ENCODE assay signal across 8 cellular contexts in genomic region chr18:26655010-26655613, GRCh38.
DNase-seq lines count a peak whose midpoint lies in the region; ATAC-seq and TF ChIP-seq lines count a peak whose summit lies in the region.

No MANE protein-coding gene starts in this region.

- no peak overlapping the region for H3K27ac Mint-ChIP-seq in WTC11
- H3K27ac Mint-ChIP-seq in glutamatergic neuron (ENCODE audit: unreplicated experiment), result no peak overlapping the region

- H3K4me1 Mint-ChIP-seq in WTC11, result peaks cover 68% of the 10 kb centered on the region
- H3K4me1 Mint-ChIP-seq in glutamatergic neuron (ENCODE audit: low read depth, unreplicated experiment), result peaks cover 11% of the 10 kb centered on the region

- TF ChIP-seq CTCF in WTC11 (IDR thresholded peaks at IDR 0.05), result no peak
- TF ChIP-seq CTCF in glutamatergic neuron (IDR thresholded peaks at IDR 0.05; ENCODE audit: partially characterized antibody, unreplicated experiment), result no peak

- DNase-seq in H4 (ENCODE audit: low spot score), result peak; percentile 24
- no peak for DNase-seq in WTC11 (ENCODE audit: low spot score)
- DNase-seq in glutamatergic neuron, result no peak
- peak; percentile 26 for DNase-seq in renal cortical epithelial cell (ENCODE audit: low read depth)
- DNase-seq in HUDEP-2 (lab: John Stamatoyannopoulos, UW; ENCODE audit: unreplicated experiment in 76 of 76), result no peak
- DNase-seq in Ammon's horn (ENCODE audit: low spot score), result no peak
- DNase-seq in activated gamma-delta T cell (lab: John Stamatoyannopoulos, UW), result no peak

- H3K9me3 Mint-ChIP-seq in WTC11 (no peaks in the 10 kb centered on the region), glutamatergic neuron (ENCODE audit: unreplicated experiment) (peaks cover 10% of the 10 kb centered on the region)

- H3K4me3 Mint-ChIP-seq in WTC11 (peak overlapping the region; percentile 80), glutamatergic neuron (ENCODE audit: unreplicated experiment) (peak overlapping the region; percentile 83)

- ATAC-seq in WTC11, result no peak
- ATAC-seq in HG02870 (IDR thresholded peaks at IDR 0.05; ENCODE audit: unreplicated experiment), result no peak

- H3K36me3 Mint-ChIP-seq in WTC11, result no peaks in the 10 kb centered on the region
- H3K36me3 Mint-ChIP-seq in glutamatergic neuron (ENCODE audit: unreplicated experiment), result peaks cover 3% of the 10 kb centered on the region

- peaks cover 51% of the 10 kb centered on the region for H3K27me3 Mint-ChIP-seq in WTC11 (ENCODE audit: low read depth)
- H3K27me3 Mint-ChIP-seq in glutamatergic neuron (ENCODE audit: unreplicated experiment), result peaks cover 16% of the 10 kb centered on the region

- CTCF ChIA-PET in WTC11 (lab: Charles Lee), result no interaction called here

- POLR2A ChIA-PET in WTC11 (lab: Charles Lee), result interaction anchor here (0.6 kb wide), 1 partner anchor 35 kb away, joined by 6 read pairs; no protein-coding TSS in a partner anchor

TF ChIP-seq in WTC11, 78 proteins besides CTCF, POLR2A, EP300 and RAD21:
- TF ChIP-seq ZBTB43 (CRISPR knock-in tag; IDR thresholded peaks at IDR 0.05), result no peak
- TF ChIP-seq CBFB (CRISPR knock-in tag; IDR thresholded peaks at IDR 0.05; ENCODE audit: low read depth), result no peak
- no peak for TF ChIP-seq ZNF263 (CRISPR knock-in tag; IDR thresholded peaks at IDR 0.05; ENCODE audit: low read depth)
- TF ChIP-seq ZNF232 (CRISPR knock-in tag; IDR thresholded peaks at IDR 0.05), result no peak
- no peak for TF ChIP-seq GRHL2 (CRISPR knock-in tag; IDR thresholded peaks at IDR 0.05; ENCODE audit: insufficient replicate concordance, severe bottlenecking)
- TF ChIP-seq ATF1 (CRISPR knock-in tag; IDR thresholded peaks at IDR 0.05), result no peak
- TF ChIP-seq ZNF281 (CRISPR knock-in tag; IDR thresholded peaks at IDR 0.05), result no peak
- TF ChIP-seq SP1 (CRISPR knock-in tag; conservative IDR thresholded peaks at IDR 0.05), result no peak
- TF ChIP-seq SOX15 (CRISPR knock-in tag; IDR thresholded peaks at IDR 0.05), result no peak
- TF ChIP-seq ETV6 (CRISPR knock-in tag; IDR thresholded peaks at IDR 0.05), result no peak
- TF ChIP-seq OVOL2 (CRISPR knock-in tag; IDR thresholded peaks at IDR 0.05; ENCODE audit: borderline replicate concordance), result no peak
- no peak for TF ChIP-seq ZNF121 (CRISPR knock-in tag; IDR thresholded peaks at IDR 0.05)
- TF ChIP-seq RORB (CRISPR knock-in tag; IDR thresholded peaks at IDR 0.05), result no peak
- no peak for TF ChIP-seq MYBL2 (CRISPR knock-in tag; IDR thresholded peaks at IDR 0.05)
- TF ChIP-seq CDX4 (CRISPR knock-in tag; IDR thresholded peaks at IDR 0.05; ENCODE audit: borderline replicate concordance), result no peak
- no peak for TF ChIP-seq NFATC4 (CRISPR knock-in tag; IDR thresholded peaks at IDR 0.05)
- no peak for TF ChIP-seq ESRRA (CRISPR knock-in tag; IDR thresholded peaks at IDR 0.05; ENCODE audit: borderline replicate concordance)
- TF ChIP-seq MAX (CRISPR knock-in tag; IDR thresholded peaks at IDR 0.05), result no peak
- no peak for TF ChIP-seq CREB1 (CRISPR knock-in tag; IDR thresholded peaks at IDR 0.05)

Comparison
In these comparisons a context has a peak if more than half of its experiments do, and no peak if none do; other contexts are left out.
1. DNase-seq: peak in H4 (single experiment) and renal cortical epithelial cell (single experiment); none in WTC11 (single experiment), glutamatergic neuron (single experiment), HUDEP-2 (0 of 76), Ammon's horn (single experiment) and activated gamma-delta T cell (single experiment).